In the genomic region with DNA sequence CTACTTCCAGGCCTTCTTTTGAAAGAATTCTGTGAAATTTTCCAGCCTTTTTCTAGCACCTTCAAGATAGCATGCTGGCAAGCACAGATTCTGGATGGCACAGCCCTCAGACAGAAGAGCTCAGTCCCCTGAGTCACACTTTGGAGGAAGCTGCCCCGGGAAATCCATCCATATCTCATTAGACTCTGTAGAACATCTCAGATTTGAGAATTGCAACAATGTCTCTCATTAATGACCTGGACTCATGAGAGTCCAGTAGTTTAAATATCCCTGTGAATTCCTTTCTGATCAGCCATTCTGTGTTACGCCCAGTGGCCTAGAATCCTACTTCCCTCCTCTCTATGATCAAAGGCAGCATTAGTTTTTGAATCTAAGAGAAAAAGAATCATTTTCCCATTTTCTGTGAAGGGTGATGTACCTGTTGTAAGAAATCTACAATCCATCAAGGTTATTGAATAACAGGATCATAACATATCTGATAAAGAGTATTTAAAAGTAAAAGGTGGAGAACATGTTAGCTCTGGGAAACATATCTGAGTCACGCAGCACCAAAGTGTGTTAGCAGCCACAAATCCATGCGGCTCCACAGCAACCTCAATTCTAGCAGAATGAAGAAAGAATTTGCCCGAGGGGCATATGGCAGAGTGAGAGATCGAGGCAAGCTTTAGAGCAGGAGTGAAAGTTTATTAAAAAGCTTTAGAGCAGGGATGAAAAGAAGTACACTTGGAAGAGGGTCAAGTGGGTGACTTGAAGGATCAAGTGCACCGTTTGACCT, we compare ENCODE assay signal across 28 cellular contexts.
"Had no signal": no experiment of that assay in that cellular context is flagged by ENCODE, and none has a peak within 500 bp of the region (broad histone marks: within the 10 kb centered on the region; RNA-seq: fewer than 3 reads in every experiment).

No MANE protein-coding gene starts in this region.

- ATAC-seq: activated CD4-positive, alpha-beta T cell treated with anti-CD3 and anti-CD28 coated beads for 36 hours; activated CD8-positive, alpha-beta memory T cell treated with anti-CD3 and anti-CD28 coated beads, Interleukin-2, amount 10 ng/mL, durations not matched to agents 7 days and 5 days; activated CD8-positive, alpha-beta T cell treated with anti-CD3 and anti-CD28 coated beads, Interleukin-2, amount 10 ng/mL, durations not matched to agents 7 days and 5 days; activated naive CD4-positive, alpha-beta T cell treated with anti-CD3 and anti-CD28 coated beads, Interleukin-2, amount 50 U/mL, for 72 hours; gastroesophageal sphincter; left cardiac atrium; left ventricle myocardium superior; stimulated activated naive CD8-positive, alpha-beta T cell treated with anti-CD3 and anti-CD28 coated beads, Interleukin-15, Interleukin-2, amounts not matched to agents 100 U/mL and 50 U/mL, for 24 hours had no signal

- H3K27ac ChIP-seq: epithelial cell of prostate, esophagus squamous epithelium, gastroesophageal sphincter, hepatocyte, neural progenitor cell, right atrium auricular region, thoracic aorta, vagina had no signal

- H3K4me3 Mint-ChIP-seq: activated B cell treated with CpG ODN at 0.5 μM for 24 hours; activated CD4-positive, alpha-beta T cell treated with anti-CD3 and anti-CD28 coated beads for 36 hours; activated CD8-positive, alpha-beta memory T cell treated with anti-CD3 and anti-CD28 coated beads, Interleukin-2, amount 10 ng/mL, durations not matched to agents 7 days and 5 days; activated CD8-positive, alpha-beta T cell treated with anti-CD3 and anti-CD28 coated beads, Interleukin-2, amount 10 ng/mL, durations not matched to agents 7 days and 5 days; mesothelial cell of epicardium; neural progenitor cell; type B pancreatic cell had no signal

- H3K9me3 ChIP-seq: esophagus squamous epithelium, gastroesophageal sphincter, right atrium auricular region, thoracic aorta, vagina had no signal

- H3K27me3 ChIP-seq: esophagus squamous epithelium, hepatocyte, neural progenitor cell, right atrium auricular region, vagina had no signal

- H3K9me3 Mint-ChIP-seq: activated T-helper 2 cell treated with anti-CD3 and anti-CD28 coated beads, Interferon-gamma antibody, Interleukin-2, Interleukin-4, amounts not matched to agents 10 μg/mL and 5 μg/mL and 100 μg/mL, durations not matched to agents 14 hours and 24 hours and 36 hours; mesothelial cell of epicardium; neural progenitor cell; type B pancreatic cell had no signal

- H3K27ac Mint-ChIP-seq: activated B cell treated with CpG ODN at 0.5 μM for 24 hours; activated CD4-positive, alpha-beta T cell treated with anti-CD3 and anti-CD28 coated beads for 36 hours; activated CD8-positive, alpha-beta memory T cell treated with anti-CD3 and anti-CD28 coated beads, Interleukin-2, amount 10 ng/mL, durations not matched to agents 7 days and 5 days; activated CD8-positive, alpha-beta T cell treated with anti-CD3 and anti-CD28 coated beads, Interleukin-2, amount 10 ng/mL, durations not matched to agents 7 days and 5 days; activated naive CD4-positive, alpha-beta T cell treated with anti-CD3 and anti-CD28 coated beads, Interleukin-2, amount 50 U/mL, for 72 hours; activated T-helper 2 cell treated with anti-CD3 and anti-CD28 coated beads, Interferon-gamma antibody, Interleukin-2, Interleukin-4, amounts not matched to agents 10 μg/mL and 5 μg/mL and 100 μg/mL, durations not matched to agents 14 hours and 24 hours and 36 hours; mesothelial cell of epicardium; naive B cell; neural progenitor cell; type B pancreatic cell had no signal

- H3K4me3 ChIP-seq: esophagus squamous epithelium, gastroesophageal sphincter, hepatocyte, neural progenitor cell, right atrium auricular region, thoracic aorta, vagina had no signal

- H3K9ac ChIP-seq: neural progenitor cell had no signal

- H3K36me3 ChIP-seq: esophagus squamous epithelium, gastroesophageal sphincter, neural progenitor cell, right atrium auricular region, thoracic aorta, vagina had no signal

- H3K4me1 ChIP-seq: esophagus squamous epithelium, gastroesophageal sphincter, right atrium auricular region, vagina had no signal

- H3K27me3 Mint-ChIP-seq: activated B cell treated with CpG ODN at 0.5 μM for 24 hours; activated CD4-positive, alpha-beta T cell treated with anti-CD3 and anti-CD28 coated beads for 36 hours; activated CD8-positive, alpha-beta memory T cell treated with anti-CD3 and anti-CD28 coated beads, Interleukin-2, amount 10 ng/mL, durations not matched to agents 7 days and 5 days; naive B cell had no signal

- H3K4me1 Mint-ChIP-seq: activated B cell treated with CpG ODN at 0.5 μM for 24 hours; activated CD4-positive, alpha-beta T cell treated with anti-CD3 and anti-CD28 coated beads for 36 hours; activated CD8-positive, alpha-beta memory T cell treated with anti-CD3 and anti-CD28 coated beads, Interleukin-2, amount 10 ng/mL, durations not matched to agents 7 days and 5 days; mesothelial cell of epicardium; naive B cell had no signal

- H3K36me3 Mint-ChIP-seq: activated CD8-positive, alpha-beta memory T cell treated with anti-CD3 and anti-CD28 coated beads, Interleukin-2, amount 10 ng/mL, durations not matched to agents 7 days and 5 days; activated naive CD4-positive, alpha-beta T cell treated with anti-CD3 and anti-CD28 coated beads, Interleukin-2, amount 50 U/mL, for 72 hours; mesothelial cell of epicardium; naive B cell; neural progenitor cell; type B pancreatic cell had no signal

- DNase-seq: activated B cell treated with CpG ODN at 0.5 μM for 24 hours; activated CD4-positive, alpha-beta T cell treated with anti-CD3 and anti-CD28 coated beads for 36 hours; activated CD8-positive, alpha-beta memory T cell treated with anti-CD3 and anti-CD28 coated beads, Interleukin-2, amount 10 ng/mL, durations not matched to agents 7 days and 5 days; activated CD8-positive, alpha-beta T cell treated with anti-CD3 and anti-CD28 coated beads, Interleukin-2, amount 10 ng/mL, durations not matched to agents 7 days and 5 days; activated naive CD4-positive, alpha-beta T cell; activated T-cell treated with anti-CD3 and anti-CD28 coated beads, Interleukin-2, amount 50 U/mL, for 48 hours; anterior cingulate cortex; dermis blood vessel endothelial cell; effector CD8-positive, alpha-beta T cell; esophagus squamous epithelium; left cardiac atrium; left ventricle myocardium superior; naive B cell; occipital lobe; stimulated activated CD4-positive, alpha-beta T cell treated with anti-CD3 and anti-CD28 coated beads, Interleukin-2, amount 100 ng/mL, for 48 hours; stimulated activated naive CD8-positive, alpha-beta T cell treated with anti-CD3 and anti-CD28 coated beads, Interleukin-15, Interleukin-2, amounts not matched to agents 100 U/mL and 50 U/mL, for 24 hours; T-helper 2 cell had no signal
